ENCODE assay signal across 8 cellular contexts in genomic region chr9:4740373-4740622, GRCh38. TPM values are rescaled to one million over a fixed set of nuclear protein-coding genes. Genes with fewer than 3 reads are reported as not detected.
DNase-seq lines count a peak whose midpoint lies in the region; FAIRE-seq and TF ChIP-seq lines count a peak whose summit lies in the region.

No MANE protein-coding gene starts in this region.

- H3K4me1 ChIP-seq in OCI-LY3 (ENCODE audit: low read length), result peaks cover 8% of the 10 kb centered on the region

- H3K27ac ChIP-seq in OCI-LY3 (ENCODE audit: low read length), result peak overlapping the region; percentile 36

- DNase-seq in epithelial cell of esophagus (ENCODE audit: low read depth) (no peak), osteocyte (ENCODE audit: extremely low spot score, unreplicated experiment) (no peak), GM19240 (ENCODE audit: insufficient read length, low spot score) (no peak), GM12891 (ENCODE audit: insufficient read length, low spot score) (no peak), NCI-H187 (lab: John Stamatoyannopoulos, UW) (no peak)
- DNase-seq in stimulated activated naive CD4-positive, alpha-beta T cell (lab: John Stamatoyannopoulos, UW), result no peak

- no peaks in the 10 kb centered on the region for H3K36me3 ChIP-seq in OCI-LY3 (replicated peaks; ENCODE audit: low read depth, low read length)

- H3K4me3 ChIP-seq in GM12875 (ENCODE audit: low read depth, low read length) (peak overlapping the region; percentile 96), OCI-LY3 (ENCODE audit: low read length) (peak overlapping the region; percentile 91), epithelial cell of esophagus (ENCODE audit: low read length) (peak overlapping the region; percentile 78)

- peak overlapping the region; percentile 93 for H3K27ac Mint-ChIP-seq in osteocyte (ENCODE audit: unreplicated experiment)

- FAIRE-seq in GM12891 (lab: Jason Lieb, UNC), result no peak

- peak overlapping the region; percentile 90 for H3K4me3 Mint-ChIP-seq in osteocyte (ENCODE audit: unreplicated experiment)

- no peaks in the 10 kb centered on the region for H3K36me3 Mint-ChIP-seq in osteocyte (ENCODE audit: unreplicated experiment)

- H3K9me3 Mint-ChIP-seq in osteocyte (ENCODE audit: unreplicated experiment), result no peaks in the 10 kb centered on the region

- peaks cover 13% of the 10 kb centered on the region; the same call in 1 of the 2 replicates for H4K20me1 ChIP-seq in OCI-LY3 (ENCODE audit: insufficient read depth, low read length)

- TF ChIP-seq CTCF in GM12875 (IDR thresholded peaks at IDR 0.05; ENCODE audit: borderline replicate concordance, insufficient read depth, low read depth, low read length) (no peak), OCI-LY3 (IDR thresholded peaks at IDR 0.05; ENCODE audit: low read depth, low read length) (no peak), epithelial cell of esophagus (IDR thresholded peaks at IDR 0.05; ENCODE audit: insufficient read depth, low read depth, low read length, missing control alignments) (no peak), osteocyte (IDR thresholded peaks at IDR 0.05) (no peak)

- no peaks in the 10 kb centered on the region for H3K27me3 Mint-ChIP-seq in osteocyte (ENCODE audit: unreplicated experiment)

- H3K4me2 ChIP-seq in OCI-LY3 (ENCODE audit: low read length), result peak overlapping the region; percentile 86

- no peaks in the 10 kb centered on the region for H3K27me3 ChIP-seq in OCI-LY3 (ENCODE audit: low read depth, low read length)

- H3K9ac ChIP-seq in OCI-LY3 (ENCODE audit: low read length), result peak overlapping the region; percentile 96

- no peaks in the 10 kb centered on the region for H3K9me3 ChIP-seq in OCI-LY3 (ENCODE audit: insufficient read depth, low read length)

- H2AFZ ChIP-seq in OCI-LY3 (ENCODE audit: low read depth, low read length), result peak overlapping the region; percentile 85

- H3K79me2 ChIP-seq in OCI-LY3 (ENCODE audit: low read length), result peaks cover 49% of the 10 kb centered on the region

- peaks cover 36% of the 10 kb centered on the region for H3K4me1 Mint-ChIP-seq in osteocyte (ENCODE audit: unreplicated experiment)

- TF ChIP-seq POLR2A in GM12891 (IDR thresholded peaks at IDR 0.05; ENCODE audit: low read depth, low read length), result no peak

TF ChIP-seq in GM12891, 5 proteins besides CTCF, POLR2A, EP300 and RAD21:
- TF ChIP-seq PAX5 (IDR thresholded peaks at IDR 0.05; ENCODE audit: insufficient read depth, low read length, severe bottlenecking) (no peak), SPI1 (IDR thresholded peaks at IDR 0.05; ENCODE audit: low read depth, low read length) (no peak), TAF1 (IDR thresholded peaks at IDR 0.05; ENCODE audit: low read depth, low read length) (no peak), POLR2AphosphoS5 (IDR thresholded peaks at IDR 0.05; ENCODE audit: low read depth, low read length) (no peak), POU2F2 (IDR thresholded peaks at IDR 0.05; ENCODE audit: low read depth, low read length) (no peak)
TF ChIP-seq in GM12891: peak in this region for 0.

RNA-seq across cellular contexts. Expression of gene AK3, which starts 0.7 kb away (rescaled TPM):
- 46.0 and 47.5 TPM in 2 replicates for total RNA-seq in osteocyte
- 32.2 TPM for polyA plus RNA-seq in GM12891 (2012; ENCODE audit: low read depth, missing spikeins)

RNA-seq across cellular contexts. Expression of gene RCL1, which starts 52.4 kb away (rescaled TPM):
- total RNA-seq in osteocyte, result 13.0 and 13.4 TPM in 2 replicates
- polyA plus RNA-seq in GM12891 (2012; ENCODE audit: low read depth, missing spikeins), result 15.3 TPM
